In genomic region chr18:59276047-59276446, GRCh38 we compare ENCODE assay signal across 26 cellular contexts. TPM values are rescaled to one million over a fixed set of nuclear protein-coding genes. Genes with fewer than 3 reads are reported as not detected.
"Had no signal": no experiment of that assay in that cellular context is flagged by ENCODE, and none has a peak within 500 bp of the region (broad histone marks: within the 10 kb centered on the region; RNA-seq: fewer than 3 reads in every experiment).

No MANE protein-coding gene starts in this region.

- H3K27ac Mint-ChIP-seq: activated CD8-positive, alpha-beta T cell treated with anti-CD3 and anti-CD28 coated beads, Interleukin-2, amount 10 ng/mL, durations not matched to agents 7 days and 5 days; activated naive CD8-positive, alpha-beta T cell; activated T-helper 1 cell treated with anti-CD3 and anti-CD28 coated beads, Interleukin-12 subunit alpha, Interleukin-12 subunit beta, Interleukin-2, Interleukin-4 antibody, amounts not matched to agents 30 ng/mL and 10 ng/mL and 1 ng/mL, durations not matched to agents 14 hours and 24 hours and 36 hours; T-helper 17 cell had no signal

- H3K9me3 Mint-ChIP-seq: activated T-helper 1 cell treated with anti-CD3 and anti-CD28 coated beads, Interleukin-12 subunit alpha, Interleukin-12 subunit beta, Interleukin-2, Interleukin-4 antibody, amounts not matched to agents 30 ng/mL and 10 ng/mL and 1 ng/mL, durations not matched to agents 14 hours and 24 hours and 36 hours had no signal

- ATAC-seq: activated CD4-positive, CD25-positive, alpha-beta regulatory T cell treated with anti-CD3 and anti-CD28 coated beads, Interleukin-2, amount 50 U/mL, for 24 hours; activated CD8-positive, alpha-beta T cell treated with anti-CD3 and anti-CD28 coated beads, Interleukin-2, amount 10 ng/mL, durations not matched to agents 7 days and 5 days; T-helper 17 cell had no signal

- H3K36me3 ChIP-seq: brain microvascular endothelial cell, cardiac muscle cell had no signal

- H3K4me3 ChIP-seq: cardiac muscle cell had no signal

- H3K4me3 Mint-ChIP-seq: activated CD8-positive, alpha-beta T cell treated with anti-CD3 and anti-CD28 coated beads, Interleukin-2, amount 10 ng/mL, durations not matched to agents 7 days and 5 days; activated naive CD8-positive, alpha-beta T cell; activated T-helper 1 cell treated with anti-CD3 and anti-CD28 coated beads, Interleukin-12 subunit alpha, Interleukin-12 subunit beta, Interleukin-2, Interleukin-4 antibody, amounts not matched to agents 30 ng/mL and 10 ng/mL and 1 ng/mL, durations not matched to agents 14 hours and 24 hours and 36 hours; T-helper 17 cell had no signal

- DNase-seq: activated CD4-positive, alpha-beta T cell treated with anti-CD3 and anti-CD28 coated beads for 48 hours; activated CD4-positive, alpha-beta T cell treated with anti-CD3 and anti-CD28 coated beads, Interleukin-2, amount 50 U/mL, for 4 hours; activated CD8-positive, alpha-beta memory T cell treated with anti-CD3 and anti-CD28 coated beads, Interleukin-2, amount 50 U/mL, for 48 hours; activated CD8-positive, alpha-beta T cell treated with anti-CD3 and anti-CD28 coated beads, Interleukin-2, amount 10 ng/mL, durations not matched to agents 7 days and 5 days; activated effector memory CD4-positive, alpha-beta T cell treated with Interleukin-2 at 50 U/mL for 16 hours; activated naive CD4-positive, alpha-beta T cell treated with Interleukin-2 at 50 U/mL for 16 hours; activated T-cell treated with anti-CD3 and anti-CD28 coated beads, Interleukin-2, amount 50 U/mL, for 1 hour; brain microvascular endothelial cell; Kasumi-1; KBM-7; NCI-H1105 treated with DMSO at 0.1 percent for 48 hours; NCI-H1436 treated with DMSO at 0.1 percent for 48 hours; NCI-H1930; NCI-H2171; NCI-H2227 treated with DMSO at 0.1 percent for 48 hours; NCI-H446 treated with DMSO at 0.1 percent for 48 hours; NCI-H524 treated with DMSO at 0.1 percent for 48 hours; SIG-M5; T-helper 17 cell; T-helper 9 cell had no signal

- H3K27ac ChIP-seq: brain microvascular endothelial cell, cardiac muscle cell had no signal

- H3K36me3 Mint-ChIP-seq: activated naive CD8-positive, alpha-beta T cell had no signal

RNA-seq across cellular contexts. Expression of gene RAX, which starts 2.8 kb away (rescaled TPM):
- total RNA-seq: activated CD8-positive, alpha-beta T cell treated with anti-CD3 and anti-CD28 coated beads, Interleukin-2, amount 10 ng/mL, durations not matched to agents 7 days and 5 days; activated T-helper 1 cell treated with anti-CD3 and anti-CD28 coated beads, Interleukin-12 subunit alpha, Interleukin-12 subunit beta, Interleukin-2, Interleukin-4 antibody, amounts not matched to agents 30 ng/mL and 10 ng/mL and 1 ng/mL, durations not matched to agents 14 hours and 24 hours and 36 hours; OCI-LY7; RPMI7951; T-helper 17 cell had no signal

RNA-seq across cellular contexts. Expression of gene CPLX4, which starts 42.4 kb away (rescaled TPM):
- total RNA-seq: activated CD8-positive, alpha-beta T cell treated with anti-CD3 and anti-CD28 coated beads, Interleukin-2, amount 10 ng/mL, durations not matched to agents 7 days and 5 days; activated T-helper 1 cell treated with anti-CD3 and anti-CD28 coated beads, Interleukin-12 subunit alpha, Interleukin-12 subunit beta, Interleukin-2, Interleukin-4 antibody, amounts not matched to agents 30 ng/mL and 10 ng/mL and 1 ng/mL, durations not matched to agents 14 hours and 24 hours and 36 hours; cardiac muscle cell; OCI-LY7; RPMI7951; T-helper 17 cell had no signal

RNA-seq across cellular contexts. Expression of gene GRP, which starts 56.1 kb away (rescaled TPM):
- total RNA-seq: activated CD8-positive, alpha-beta T cell treated with anti-CD3 and anti-CD28 coated beads, Interleukin-2, amount 10 ng/mL, durations not matched to agents 7 days and 5 days; activated T-helper 1 cell treated with anti-CD3 and anti-CD28 coated beads, Interleukin-12 subunit alpha, Interleukin-12 subunit beta, Interleukin-2, Interleukin-4 antibody, amounts not matched to agents 30 ng/mL and 10 ng/mL and 1 ng/mL, durations not matched to agents 14 hours and 24 hours and 36 hours; OCI-LY7; RPMI7951; T-helper 17 cell had no signal
